Comparison of ENCODE assay signal across 7 cellular contexts in the genomic region with DNA sequence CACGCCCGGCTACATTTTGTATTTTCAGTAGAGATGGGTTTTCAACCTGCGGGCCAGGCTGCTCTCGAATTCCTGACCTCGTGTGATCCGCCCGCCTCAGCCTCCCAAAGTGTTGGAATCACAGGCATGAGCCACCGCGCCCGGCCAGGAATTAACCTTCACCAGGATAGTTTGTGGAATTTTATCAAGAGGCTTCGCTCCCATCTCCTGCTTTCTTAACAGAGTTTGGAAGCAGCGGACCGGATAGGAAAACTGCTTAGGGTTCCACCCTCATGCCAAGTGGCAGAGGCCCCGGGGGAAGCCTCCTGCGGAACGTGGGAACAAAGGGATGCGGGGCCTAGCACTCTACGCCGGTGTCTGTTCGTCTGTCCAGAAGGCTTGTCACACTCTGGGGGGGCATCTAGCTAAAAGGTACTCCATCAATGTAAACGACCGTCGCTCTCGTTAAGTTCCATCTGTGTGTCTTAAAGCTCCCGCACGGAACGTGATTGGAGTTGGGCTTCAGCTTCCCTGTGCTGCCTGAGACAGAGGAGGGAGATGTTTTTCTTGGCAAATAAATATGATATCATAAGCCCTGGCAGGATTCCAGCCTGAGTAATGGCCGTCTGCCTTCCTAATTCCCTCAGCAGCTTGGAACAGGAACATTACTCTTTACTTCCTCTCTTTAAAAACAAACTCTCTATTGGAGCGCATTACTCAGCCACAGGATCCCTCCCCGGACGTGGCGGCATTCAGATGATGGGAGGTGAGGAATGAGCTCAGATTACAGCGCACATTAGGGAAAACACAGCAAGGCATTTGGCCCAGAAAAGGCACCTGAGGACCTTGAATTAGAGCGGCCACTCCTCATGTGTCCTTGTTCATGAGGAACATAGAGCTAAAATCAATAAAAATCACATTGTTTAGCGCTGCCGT.
A peak's percentile ranks its signal among the peaks of the same experiment; 100 is the strongest.
DNase-seq lines count a peak whose midpoint lies in the region; ATAC-seq and TF ChIP-seq lines count a peak whose summit lies in the region.

No MANE protein-coding gene starts in this region.

- H2BK120ac ChIP-seq in neuronal stem cell (ENCODE audit: low read depth, low read length), result no peak overlapping the region

- no peak for TF ChIP-seq CTCF in epithelial cell of esophagus (IDR thresholded peaks at IDR 0.05; ENCODE audit: insufficient read depth, low read depth, low read length, missing control alignments)

- WGBS in neuronal stem cell (ENCODE audit: extremely low coverage in 2 of 2, insufficient read length in 2 of 2, insufficient replicate concordance in 1 of 2), 2 donors, result no CpG with 5 or more reads among the region's 36 CpGs

- no peaks in the 10 kb centered on the region for H3K79me1 ChIP-seq in neuronal stem cell (ENCODE audit: low read depth, low read length)

- peaks cover 0 to 6% (median 4%) of the 10 kb centered on the region in 3 experiments for H3K27me3 ChIP-seq in neuronal stem cell (ENCODE audit: control insufficient read depth in 3 of 3, insufficient read depth in 3 of 3, low read depth in 1 of 3, low read length in 3 of 3)

- no peak overlapping the region for H3K27ac ChIP-seq in neuronal stem cell (replicated peaks; ENCODE audit: low read length)

- H3K36me3 ChIP-seq in neuronal stem cell (replicated peaks in 1 of 2; ENCODE audit: control insufficient read depth in 2 of 2, insufficient read depth in 2 of 2, low read length in 2 of 2), result no peaks in the 10 kb centered on the region

- DNase-seq in HPDE6-E6E7 (ENCODE audit: extremely low spot score) (peak; percentile 14), NCI-H774 (lab: John Stamatoyannopoulos, UW) (peak; percentile 53), epithelial cell of esophagus (ENCODE audit: low read depth) (peak; percentile 96), neuronal stem cell (ENCODE audit: low spot score) (no peak), T-helper 1 cell (no peak)

- H2BK12ac ChIP-seq in neuronal stem cell (ENCODE audit: low read length), result no peak overlapping the region

- H3K4me2 ChIP-seq in neuronal stem cell (ENCODE audit: insufficient read depth, low read length, poor library complexity, severe bottlenecking), result peak overlapping the region; percentile 21

- H3K9me3 ChIP-seq in neuronal stem cell (replicated peaks in 1 of 2; ENCODE audit: control insufficient read depth in 2 of 2, insufficient read depth in 1 of 2, low read depth in 1 of 2, low read length in 2 of 2), result peaks cover 0 to 2% of the 10 kb centered on the region in 2 donors

- H3K18ac ChIP-seq in neuronal stem cell (ENCODE audit: low read length), result no peak overlapping the region

- no peak overlapping the region for H3K14ac ChIP-seq in neuronal stem cell (ENCODE audit: low read length)

- H2AFZ ChIP-seq in neuronal stem cell (ENCODE audit: low read length), result no peak overlapping the region

- peak overlapping the region; percentile 10 for H3K4me3 ChIP-seq in epithelial cell of esophagus (ENCODE audit: low read length)
- H3K4me3 ChIP-seq in neuronal stem cell (ENCODE audit: low read length in 2 of 2), result no peak overlapping the region

- H4K8ac ChIP-seq in neuronal stem cell (ENCODE audit: low read depth, low read length), result no peak overlapping the region

- H2AK5ac ChIP-seq in neuronal stem cell (ENCODE audit: low read depth, low read length), result no peak overlapping the region

- no peak overlapping the region for H2BK5ac ChIP-seq in neuronal stem cell (ENCODE audit: low read length)

- no peak overlapping the region for H3K4ac ChIP-seq in neuronal stem cell (ENCODE audit: low read length)

- H2BK15ac ChIP-seq in neuronal stem cell (ENCODE audit: low read length), result no peak overlapping the region

- H3K23ac ChIP-seq in neuronal stem cell (ENCODE audit: low read depth, low read length, poor library complexity), result no peak overlapping the region

- peaks cover 0 to 20% of the 10 kb centered on the region in 2 donors for H3K4me1 ChIP-seq in neuronal stem cell (ENCODE audit: control insufficient read depth in 2 of 2, insufficient read depth in 1 of 2, low read depth in 1 of 2, low read length in 2 of 2)

- H3K9ac ChIP-seq in neuronal stem cell (ENCODE audit: low read depth, low read length, poor library complexity), result no peak overlapping the region

- ATAC-seq in GM18498 (IDR thresholded peaks at IDR 0.05; ENCODE audit: unreplicated experiment), result no peak
- no peak for ATAC-seq in HG03442 (IDR thresholded peaks at IDR 0.05; ENCODE audit: unreplicated experiment)

- H4K91ac ChIP-seq in neuronal stem cell (ENCODE audit: low read depth, low read length, poor library complexity), result no peak overlapping the region

Comparison
In these comparisons a context has a peak if more than half of its experiments do, and no peak if none do; other contexts are left out.
1. DNase-seq: peak in HPDE6-E6E7 (single experiment), NCI-H774 (single experiment) and epithelial cell of esophagus (single experiment); none in neuronal stem cell (single experiment) and T-helper 1 cell (0 of 5).